27 cellular contexts compared by ENCODE assay signal in the genomic region with DNA sequence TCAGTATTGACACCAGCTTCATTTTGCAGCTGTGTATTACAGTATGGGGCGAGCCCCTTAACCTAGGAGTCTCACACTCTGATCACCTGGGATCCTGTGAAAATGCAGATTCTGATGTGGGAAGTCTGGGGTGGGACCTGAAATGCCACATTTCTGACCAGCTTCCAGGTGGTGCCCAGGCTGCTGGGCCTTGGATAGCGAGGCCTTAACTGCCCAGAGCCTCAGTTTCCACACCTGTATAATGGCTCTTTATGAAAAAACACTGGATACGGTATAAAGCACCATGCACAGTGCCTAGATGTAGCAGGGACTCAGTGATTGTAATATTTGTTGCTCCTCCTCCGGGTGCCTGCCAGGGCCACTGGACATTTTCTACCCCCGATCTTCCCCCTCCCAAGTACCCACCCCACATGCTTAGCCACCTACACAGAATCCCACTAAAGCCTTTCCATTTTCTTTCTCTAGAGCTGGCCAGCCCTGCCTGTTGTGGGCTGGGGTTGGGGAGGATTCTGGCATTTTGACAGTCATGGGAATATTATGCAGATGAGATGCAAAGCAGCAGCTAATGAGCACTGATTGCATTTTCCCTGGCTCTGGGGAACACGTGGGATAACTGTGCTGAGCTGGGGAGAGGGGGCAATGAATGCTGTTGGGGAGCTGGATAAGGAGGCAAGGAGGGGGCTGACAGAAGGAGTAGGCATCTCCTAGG. TPM values are rescaled to one million over a fixed set of nuclear protein-coding genes. Genes with fewer than 3 reads are reported as not detected.
"Had no signal": no experiment of that assay in that cellular context is flagged by ENCODE, and none has a peak within 500 bp of the region (broad histone marks: within the 10 kb centered on the region; RNA-seq: fewer than 3 reads in every experiment).

No MANE protein-coding gene starts in this region.

- H3K4me3 ChIP-seq: ascending aorta, breast epithelium, lung, ovary, smooth muscle cell, stomach, testis had no signal

- H3K27ac Mint-ChIP-seq: stimulated activated effector memory CD8-positive, alpha-beta T cell treated with anti-CD3 and anti-CD28 coated beads, Interleukin-12 subunit alpha, Interleukin-12 subunit beta, amount 100 ng/mL, for 72 hours; T-cell; type B pancreatic cell had no signal

- DNase-seq: activated CD4-positive, alpha-beta T cell treated with anti-CD3 and anti-CD28 coated beads, Interleukin-2, amount 50 U/mL, for 1 hour; activated CD8-positive, alpha-beta memory T cell treated with anti-CD3 and anti-CD28 coated beads for 24 hours; activated CD8-positive, alpha-beta memory T cell treated with anti-CD3 and anti-CD28 coated beads, Interleukin-2, amount 50 U/mL, for 48 hours; activated effector memory CD4-positive, alpha-beta T cell treated with Interleukin-2 at 50 U/mL for 16 hours; activated naive CD4-positive, alpha-beta T cell treated with anti-CD3 and anti-CD28 coated beads, Interleukin-2, amount 50 U/mL, for 16 hours; activated T-cell treated with anti-CD3 and anti-CD28 coated beads, Interleukin-2, amount 50 U/mL, for 48 hours; foreskin melanocyte; glutamatergic neuron; hippocampal formation; islet precursor cell; left colon; stimulated activated CD4-positive, alpha-beta T cell treated with anti-CD3 and anti-CD28 coated beads, Interleukin-4, amount 100 ng/mL, for 24 hours; stomach; T-cell; testis had no signal

- H3K9me3 Mint-ChIP-seq: type B pancreatic cell had no signal

- H3K9me3 ChIP-seq: ascending aorta, breast epithelium, ovary, stomach, testis had no signal

- H3K4me1 ChIP-seq: ascending aorta, breast epithelium had no signal

- H3K4me3 Mint-ChIP-seq: stimulated activated effector memory CD8-positive, alpha-beta T cell treated with anti-CD3 and anti-CD28 coated beads, Interleukin-12 subunit alpha, Interleukin-12 subunit beta, amount 100 ng/mL, for 72 hours; T-cell; type B pancreatic cell had no signal

- H3K27me3 ChIP-seq: ascending aorta, breast epithelium, ovary, testis had no signal

- H3K27ac ChIP-seq: ascending aorta, breast epithelium, ovary, stomach, testis had no signal

- H3K36me3 ChIP-seq: ascending aorta, breast epithelium, ovary, stomach had no signal

- ATAC-seq: activated CD4-positive, CD25-positive, alpha-beta regulatory T cell treated with anti-CD3 and anti-CD28 coated beads, Interleukin-2, amount 50 U/mL, for 24 hours; left colon; sciatic nerve; SK-N-SH treated with all-trans-retinoic acid at 6 μM for 48 hours; stimulated activated effector memory CD8-positive, alpha-beta T cell treated with anti-CD3 and anti-CD28 coated beads, Interleukin-12 subunit alpha, Interleukin-12 subunit beta, amount 100 ng/mL, for 72 hours; T-cell had no signal

- H3K36me3 Mint-ChIP-seq: stimulated activated effector memory CD8-positive, alpha-beta T cell treated with anti-CD3 and anti-CD28 coated beads, Interleukin-12 subunit alpha, Interleukin-12 subunit beta, amount 100 ng/mL, for 72 hours; T-cell; type B pancreatic cell had no signal

RNA-seq across cellular contexts. Expression of a gene that starts 44.8 kb away (rescaled TPM):
- total RNA-seq: ascending aorta, dermis microvascular lymphatic vessel endothelial cell, epithelial cell of proximal tubule, sciatic nerve, smooth muscle cell had no signal

RNA-seq across cellular contexts. Expression of a gene that starts 45.5 kb away (rescaled TPM):
- total RNA-seq: ascending aorta, dermis microvascular lymphatic vessel endothelial cell, smooth muscle cell had no signal
